ENCODE assay signal across 1 cellular context in genomic region chr4:658681-659667, GRCh38.
TF ChIP-seq lines count a peak whose summit lies in the region.

No MANE protein-coding gene starts in this region.

TF ChIP-seq in H1, 55 proteins besides CTCF, POLR2A, EP300 and RAD21:
- TF ChIP-seq YY1 (IDR thresholded peaks at IDR 0.05; ENCODE audit: low read depth, low read length): no peak
- TF ChIP-seq ASH2L (IDR thresholded peaks at IDR 0.05; ENCODE audit: low read length): no peak
- no peak for TF ChIP-seq POU5F1 (IDR thresholded peaks at IDR 0.05; ENCODE audit: low read depth, low read length)
- no peak for TF ChIP-seq E2F6 (IDR thresholded peaks at IDR 0.05)
- TF ChIP-seq SUZ12 (IDR thresholded peaks at IDR 0.05; ENCODE audit: low read length): no peak
- TF ChIP-seq MAFK (IDR thresholded peaks at IDR 0.05; ENCODE audit: low read depth, low read length): no peak
- no peak for TF ChIP-seq TEAD4 (IDR thresholded peaks at IDR 0.05; ENCODE audit: low read depth, low read length)
- TF ChIP-seq CEBPB (IDR thresholded peaks at IDR 0.05; ENCODE audit: low read depth, low read length): no peak
- TF ChIP-seq MAX (IDR thresholded peaks at IDR 0.05): no peak
- TF ChIP-seq EZH2 (IDR thresholded peaks at IDR 0.05; ENCODE audit: low read depth, low read length, severe bottlenecking): no peak
- TF ChIP-seq SIN3A (conservative IDR thresholded peaks at IDR 0.05 in 1 of 2, IDR thresholded peaks at IDR 0.05 in 1 of 2; ENCODE audit: low read depth in 1 of 2, low read length in 2 of 2): no peak
- TF ChIP-seq BRCA1 (IDR thresholded peaks at IDR 0.05; ENCODE audit: low read depth, low read length): no peak
- no peak for TF ChIP-seq JUND (IDR thresholded peaks at IDR 0.05; ENCODE audit: low read length)
- no peak for TF ChIP-seq ATF2 (IDR thresholded peaks at IDR 0.05; ENCODE audit: low read length)
- TF ChIP-seq SAP30 (IDR thresholded peaks at IDR 0.05; ENCODE audit: insufficient read depth, insufficient replicate concordance, low read length): no peak
- TF ChIP-seq CTBP2 (IDR thresholded peaks at IDR 0.05; ENCODE audit: borderline replicate concordance, insufficient read depth, insufficient read length, low read length): no peak
